11 cellular contexts compared by ENCODE assay signal in the genomic region with DNA sequence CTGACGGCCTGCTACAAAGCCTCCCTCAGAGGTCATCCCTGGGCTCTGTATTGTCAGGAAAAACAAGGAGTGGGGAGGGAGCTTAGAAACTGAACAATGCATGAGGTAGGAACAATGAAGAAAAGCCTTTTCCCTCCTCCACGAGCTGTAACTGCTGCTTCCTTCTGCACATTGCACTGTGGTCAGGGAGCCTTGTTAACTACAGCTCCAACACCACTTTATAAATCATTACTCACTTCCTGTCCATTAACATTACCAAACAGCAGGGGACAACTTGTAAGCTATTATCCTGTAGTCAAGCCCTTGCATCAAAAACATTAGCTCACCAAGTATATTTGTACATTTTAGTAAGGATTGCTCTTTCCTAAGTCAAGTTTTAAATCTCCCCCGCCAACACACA.
DNase-seq lines count a peak whose midpoint lies in the region; ATAC-seq and TF ChIP-seq lines count a peak whose summit lies in the region.
"Had no signal": no experiment of that assay in that cellular context is flagged by ENCODE, and none has a peak within 500 bp of the region (broad histone marks: within the 10 kb centered on the region; RNA-seq: fewer than 3 reads in every experiment).

No MANE protein-coding gene starts in this region.

- no peaks in the 10 kb centered on the region for H3K36me3 ChIP-seq in CD8-positive, alpha-beta memory T cell (ENCODE audit: insufficient read depth, low read length)

- no peak overlapping the region for H3K4me3 ChIP-seq in AG10803 (ENCODE audit: low read length)
- H3K4me3 ChIP-seq in CD8-positive, alpha-beta memory T cell (ENCODE audit: low read length), result no peak overlapping the region

- POLR2A ChIA-PET in RWPE1 (lab: Yijun Ruan, JAX; ENCODE audit: low non-redundant PET), result no interaction called here
- POLR2A ChIA-PET in CD8-positive, alpha-beta memory T cell (lab: Charles Lee), result no interaction called here

- H3K9me3 Mint-ChIP-seq in CD8-positive, alpha-beta memory T cell, result no peaks in the 10 kb centered on the region
- no peaks in the 10 kb centered on the region for H3K9me3 Mint-ChIP-seq in activated CD8-positive, alpha-beta memory T cell treated with anti-CD3 and anti-CD28 coated beads, Interleukin-2, amount 10 ng/mL, durations not matched to agents 7 days and 5 days (ENCODE audit: low read depth)
- H3K9me3 Mint-ChIP-seq: neural crest cell had no signal

- peaks cover 16 to 61% of the 10 kb centered on the region in 2 donors for H3K27me3 Mint-ChIP-seq in CD8-positive, alpha-beta memory T cell
- peaks cover 39% of the 10 kb centered on the region for H3K27me3 Mint-ChIP-seq in activated CD8-positive, alpha-beta memory T cell treated with anti-CD3 and anti-CD28 coated beads, Interleukin-2, amount 10 ng/mL, durations not matched to agents 7 days and 5 days

- H3K27me3 ChIP-seq in CD8-positive, alpha-beta memory T cell (ENCODE audit: insufficient read depth, low read length, poor library complexity, severe bottlenecking), result no peaks in the 10 kb centered on the region

- no peaks in the 10 kb centered on the region for H3K4me1 ChIP-seq in CD8-positive, alpha-beta memory T cell (ENCODE audit: insufficient read depth, low read length)

- H3K4me1 Mint-ChIP-seq in CD8-positive, alpha-beta memory T cell, result no peaks in the 10 kb centered on the region
- no peaks in the 10 kb centered on the region for H3K4me1 Mint-ChIP-seq in activated CD8-positive, alpha-beta memory T cell treated with anti-CD3 and anti-CD28 coated beads, Interleukin-2, amount 10 ng/mL, durations not matched to agents 7 days and 5 days

- H3K27ac ChIP-seq in RWPE1, result peak overlapping the region; percentile 61; the same call in 1 of the 2 replicates
- H3K27ac ChIP-seq in CD8-positive, alpha-beta memory T cell (ENCODE audit: low read depth, low read length), result no peak overlapping the region

- TF ChIP-seq CTCF in AG10803 (conservative IDR thresholded peaks at IDR 0.05; ENCODE audit: low read length) (peak; percentile 13; the same call in 1 of the 2 replicates), RWPE1 (conservative IDR thresholded peaks at IDR 0.05; ENCODE audit: low read depth) (no peak)

- H3K4me3 Mint-ChIP-seq in CD8-positive, alpha-beta memory T cell, result no peak overlapping the region
- no peak overlapping the region for H3K4me3 Mint-ChIP-seq in activated CD8-positive, alpha-beta memory T cell treated with anti-CD3 and anti-CD28 coated beads, Interleukin-2, amount 10 ng/mL, durations not matched to agents 7 days and 5 days
- H3K4me3 Mint-ChIP-seq: neural crest cell had no signal

- no peak overlapping the region for H3K27ac Mint-ChIP-seq in CD8-positive, alpha-beta memory T cell
- H3K27ac Mint-ChIP-seq in activated CD8-positive, alpha-beta memory T cell treated with anti-CD3 and anti-CD28 coated beads, Interleukin-2, amount 10 ng/mL, durations not matched to agents 7 days and 5 days, result no peak overlapping the region

- H3K9me3 ChIP-seq in CD8-positive, alpha-beta memory T cell (ENCODE audit: low read length), result no peaks in the 10 kb centered on the region

- CTCF ChIA-PET in RWPE1 (lab: Yijun Ruan, JAX), result interaction anchor here (0.5 to 0.7 kb wide), 3 partner anchors 18 to 472 kb away, joined by 3 to 4 read pairs (median 3); no protein-coding TSS in a partner anchor
- CTCF ChIA-PET in CD8-positive, alpha-beta memory T cell (lab: Charles Lee), result no interaction called here
- CTCF ChIA-PET in activated CD8-positive, alpha-beta memory T cell treated with anti-CD3 and anti-CD28 coated beads, Interleukin-2, amount 10 ng/mL, durations not matched to agents 7 days and 5 days (lab: Charles Lee), result no interaction called here

- no peak for ATAC-seq in activated CD8-positive, alpha-beta memory T cell treated with anti-CD3 and anti-CD28 coated beads, Interleukin-2, amount 10 ng/mL, durations not matched to agents 7 days and 5 days

- DNase-seq in AG10803 (ENCODE audit: low read depth), result peak; percentile 89
- peak; percentile 93 for DNase-seq in HT1080 (ENCODE audit: low read depth)
- DNase-seq in RWPE1 (ENCODE audit: low spot score), result peak; percentile 89
- peak; percentile 79 for DNase-seq in glomerular visceral epithelial cell (ENCODE audit: extremely low spot score)
- DNase-seq in stimulated activated CD4-positive, alpha-beta T cell treated with anti-CD3 and anti-CD28 coated beads, Interleukin-2, amount 100 ng/mL, for 48 hours, result no peak
- DNase-seq in CD8-positive, alpha-beta memory T cell, result no peak
- DNase-seq in activated CD8-positive, alpha-beta memory T cell treated with anti-CD3 and anti-CD28 coated beads, Interleukin-2, amount 10 ng/mL, durations not matched to agents 7 days and 5 days, result no peak
- DNase-seq in stimulated activated naive CD4-positive, alpha-beta T cell (lab: John Stamatoyannopoulos, UW), result no peak
- DNase-seq: amniotic stem cell, RPMI8226 had no signal

- no peaks in the 10 kb centered on the region for H3K36me3 Mint-ChIP-seq in CD8-positive, alpha-beta memory T cell
- no peaks in the 10 kb centered on the region for H3K36me3 Mint-ChIP-seq in activated CD8-positive, alpha-beta memory T cell treated with anti-CD3 and anti-CD28 coated beads, Interleukin-2, amount 10 ng/mL, durations not matched to agents 7 days and 5 days

Comparison
In these comparisons a context has a peak if more than half of its experiments do, and no peak if none do; other contexts are left out.
1. DNase-seq: peak in AG10803 (single experiment), HT1080 (single experiment), RWPE1 (single experiment) and glomerular visceral epithelial cell (single experiment); none in stimulated activated CD4-positive, alpha-beta T cell treated with anti-CD3 and anti-CD28 coated beads, Interleukin-2, amount 100 ng/mL, for 48 hours (0 of 2), CD8-positive, alpha-beta memory T cell (0 of 5), activated CD8-positive, alpha-beta memory T cell treated with anti-CD3 and anti-CD28 coated beads, Interleukin-2, amount 10 ng/mL, durations not matched to agents 7 days and 5 days (single experiment) and stimulated activated naive CD4-positive, alpha-beta T cell (0 of 6).